In genomic region chrX:150828785-150829184, GRCh38 we compare ENCODE assay signal across 31 cellular contexts.
"Had no signal": no experiment of that assay in that cellular context is flagged by ENCODE, and none has a peak within 500 bp of the region (broad histone marks: within the 10 kb centered on the region; RNA-seq: fewer than 3 reads in every experiment).

No MANE protein-coding gene starts in this region.

- H3K27ac ChIP-seq: neural progenitor cell, ovary, parathyroid adenoma, psoas muscle, skin epidermis, spleen, suprapubic skin, testis, tibial artery, transverse colon, upper lobe of right lung, uterus had no signal

- H3K4me1 Mint-ChIP-seq: nephron; neural progenitor cell; stimulated activated memory B cell treated with anti-CD40 and anti-IgM and Interleukin-4, amounts not matched to agents 10 μg/mL and 1 μg/mL and 100 μg/mL, for 72 hours; stimulated activated naive CD8-positive, alpha-beta T cell treated with anti-CD3 and anti-CD28 coated beads, Interleukin-15, amount 100 ng/mL, for 72 hours had no signal

- H3K27me3 Mint-ChIP-seq: progenitor cell of endocrine pancreas; stimulated activated memory B cell treated with anti-CD40 and anti-IgM and Interleukin-4, amounts not matched to agents 10 μg/mL and 1 μg/mL and 100 μg/mL, for 72 hours; stimulated activated naive CD8-positive, alpha-beta T cell treated with anti-CD3 and anti-CD28 coated beads, Interleukin-15, amount 100 ng/mL, for 72 hours; type B pancreatic cell had no signal

- DNase-seq: natural killer cell; occipital lobe; ovary; posterior cingulate gyrus; psoas muscle; right cardiac atrium; spleen; stimulated activated CD4-positive, alpha-beta T cell treated with anti-CD3 and anti-CD28 coated beads, Interleukin-12 subunit alpha, Interleukin-12 subunit beta, amount 100 ng/mL, for 4 hours; stimulated activated CD4-positive, alpha-beta T cell treated with anti-CD3 and anti-CD28 coated beads, Interleukin-1b, Interleukin-23, amount 100 ng/mL, for 48 hours; stimulated activated CD4-positive, alpha-beta T cell treated with anti-CD3 and anti-CD28 coated beads, Interleukin-4, amount 100 ng/mL, for 1 hour; stimulated activated CD4-positive, alpha-beta T cell treated with anti-CD3 and anti-CD28 coated beads, Interleukin-4, amount 100 ng/mL, for 4 hours; stimulated activated CD8-positive, alpha-beta memory T cell treated with anti-CD3 and anti-CD28 coated beads, Interleukin-4, amount 100 ng/mL, for 48 hours; stimulated activated naive CD4-positive, alpha-beta T cell; stimulated activated naive CD8-positive, alpha-beta T cell treated with anti-CD3 and anti-CD28 coated beads, Interleukin-15, amount 100 ng/mL, for 72 hours; stimulated activated naive CD8-positive, alpha-beta T cell treated with anti-CD3 and anti-CD28 coated beads, Interleukin-15, Interleukin-2, amounts not matched to agents 100 U/mL and 50 U/mL, for 24 hours; substantia nigra; testis; tibial artery; transverse colon; upper lobe of right lung; uterus had no signal

- H3K27me3 ChIP-seq: neural progenitor cell, ovary, spleen, suprapubic skin, testis, tibial artery, transverse colon, upper lobe of right lung, uterus had no signal

- ATAC-seq: natural killer cell; psoas muscle; right cardiac atrium; sciatic nerve; stimulated activated memory B cell treated with anti-CD40 and anti-IgM and Interleukin-4, amounts not matched to agents 10 μg/mL and 1 μg/mL and 100 μg/mL, for 72 hours; stimulated activated naive CD8-positive, alpha-beta T cell treated with anti-CD3 and anti-CD28 coated beads, Interleukin-15, amount 100 ng/mL, for 72 hours; stimulated activated naive CD8-positive, alpha-beta T cell treated with anti-CD3 and anti-CD28 coated beads, Interleukin-15, Interleukin-2, amounts not matched to agents 100 U/mL and 50 U/mL, for 24 hours; upper lobe of right lung had no signal

- H3K79me2 ChIP-seq: parathyroid adenoma had no signal

- H3K27ac Mint-ChIP-seq: natural killer cell; nephron; neural progenitor cell; progenitor cell of endocrine pancreas; stimulated activated memory B cell treated with anti-CD40 and anti-IgM and Interleukin-4, amounts not matched to agents 10 μg/mL and 1 μg/mL and 100 μg/mL, for 72 hours; stimulated activated naive CD8-positive, alpha-beta T cell treated with anti-CD3 and anti-CD28 coated beads, Interleukin-15, amount 100 ng/mL, for 72 hours; type B pancreatic cell had no signal

- H3K4me2 ChIP-seq: neural progenitor cell, smooth muscle cell had no signal

- H3K9ac ChIP-seq: neural progenitor cell, parathyroid adenoma had no signal

- H3K36me3 ChIP-seq: neural progenitor cell, ovary, suprapubic skin, transverse colon, upper lobe of right lung, uterus had no signal

- H3K36me3 Mint-ChIP-seq: natural killer cell had no signal

- H3K4me3 ChIP-seq: neural progenitor cell, ovary, psoas muscle, skin epidermis, smooth muscle cell, spleen, suprapubic skin, testis, tibial artery, transverse colon, upper lobe of right lung, uterus had no signal

- H3K4me1 ChIP-seq: neural progenitor cell, psoas muscle, spleen, suprapubic skin, testis, tibial artery, transverse colon, upper lobe of right lung, uterus had no signal

- H3K9me3 ChIP-seq: ovary, psoas muscle, suprapubic skin, testis, transverse colon, upper lobe of right lung, uterus had no signal

- H2AFZ ChIP-seq: neural progenitor cell, parathyroid adenoma had no signal

- H3K4me3 Mint-ChIP-seq: natural killer cell; nephron; neural progenitor cell; stimulated activated memory B cell treated with anti-CD40 and anti-IgM and Interleukin-4, amounts not matched to agents 10 μg/mL and 1 μg/mL and 100 μg/mL, for 72 hours; stimulated activated naive CD8-positive, alpha-beta T cell treated with anti-CD3 and anti-CD28 coated beads, Interleukin-15, amount 100 ng/mL, for 72 hours; type B pancreatic cell had no signal
